8 cellular contexts compared by ENCODE assay signal in the genomic region with DNA sequence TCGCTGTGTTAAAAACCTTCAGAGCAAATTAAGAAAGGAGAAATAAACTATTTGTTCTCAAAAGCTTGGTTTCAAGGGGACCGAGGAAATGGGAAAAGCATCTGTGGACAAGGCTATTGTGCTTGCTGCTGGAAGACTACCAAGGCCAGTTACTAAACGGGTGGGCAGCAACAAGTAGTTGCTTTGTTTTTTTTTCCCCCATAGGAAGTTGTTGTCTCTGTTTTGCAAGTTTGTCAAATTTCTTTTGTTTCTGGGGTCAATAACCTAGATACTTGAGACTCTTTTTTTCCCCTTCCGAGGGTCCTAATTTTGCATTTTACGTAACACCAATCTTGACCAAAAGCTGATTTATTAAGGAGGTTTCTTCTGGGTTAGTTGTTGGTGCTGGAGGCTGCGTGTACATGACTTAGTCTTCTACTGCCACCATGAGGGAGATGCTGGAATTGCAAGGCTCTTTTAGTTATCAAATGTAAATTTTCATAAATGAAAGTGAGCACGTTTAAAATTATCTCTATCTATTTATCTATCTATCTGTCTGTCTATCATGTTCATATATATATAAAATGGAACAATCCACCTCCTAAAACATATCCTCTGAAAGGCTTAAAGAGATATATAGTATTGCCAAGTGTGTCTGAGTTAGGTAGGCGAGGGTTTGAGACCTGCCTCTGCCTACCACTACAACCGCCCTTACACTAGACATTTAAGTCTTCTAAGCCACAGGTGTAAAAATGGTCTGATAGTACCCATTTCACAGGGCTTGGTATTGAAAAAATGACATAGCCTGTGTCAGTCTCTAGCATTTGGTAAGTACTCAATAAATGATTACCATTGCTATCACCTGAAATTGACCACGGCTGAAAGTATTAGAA.
DNase-seq lines count a peak whose midpoint lies in the region; ATAC-seq and TF ChIP-seq lines count a peak whose summit lies in the region.

No MANE protein-coding gene starts in this region.

- peak; percentile 20 for DNase-seq in AG08396 (ENCODE audit: low spot score)
- DNase-seq in GM23338 (ENCODE audit: low spot score) = peak; percentile 83
- DNase-seq in NCI-H446 (lab: John Stamatoyannopoulos, UW) = peak; percentile 52 to 74
- DNase-seq in activated CD4-positive, alpha-beta T cell treated with anti-CD3 and anti-CD28 coated beads for 1 hour = peak; percentile 34
- DNase-seq in coronary artery (ENCODE audit: low spot score) = no peak
- peak; percentile 77 to 89 for DNase-seq in lung microvascular endothelial cell (ENCODE audit: low read depth in 2 of 2)
- DNase-seq in stimulated activated CD8-positive, alpha-beta memory T cell treated with anti-CD3 and anti-CD28 coated beads, Interleukin-15, amount 100 ng/mL, for 24 hours (ENCODE audit: low read depth) = peak; percentile 46

- ATAC-seq in GM23338 = peak; percentile 68
- ATAC-seq in HG03039 (IDR thresholded peaks at IDR 0.05; ENCODE audit: unreplicated experiment) = no peak

- no peaks in the 10 kb centered on the region for H3K9me3 Mint-ChIP-seq in GM23338

- no peak overlapping the region for H3K4me3 Mint-ChIP-seq in GM23338

- H3K27ac Mint-ChIP-seq in GM23338 = no peak overlapping the region

- H3K36me3 ChIP-seq in GM23338 (ENCODE audit: insufficient read depth) = no peaks in the 10 kb centered on the region

- no peaks in the 10 kb centered on the region for H3K4me1 Mint-ChIP-seq in GM23338

- no peaks in the 10 kb centered on the region for H3K36me3 Mint-ChIP-seq in GM23338 (ENCODE audit: low read depth)

- no peaks in the 10 kb centered on the region for H3K79me2 ChIP-seq in GM23338 (replicated peaks; ENCODE audit: insufficient read depth)

- no peak overlapping the region for H3K27ac ChIP-seq in GM23338 (ENCODE audit: low read depth)
- H3K27ac ChIP-seq in coronary artery = no peak overlapping the region

- no peaks in the 10 kb centered on the region for H3K27me3 ChIP-seq in GM23338 (ENCODE audit: insufficient read depth)

- no peak overlapping the region for H3K4me3 ChIP-seq in GM23338
- H3K4me3 ChIP-seq in coronary artery = peak overlapping the region; percentile 36

- H3K9me2 ChIP-seq in GM23338 (ENCODE audit: insufficient read depth) = no peaks in the 10 kb centered on the region

- no peaks in the 10 kb centered on the region for H4K20me1 ChIP-seq in GM23338 (replicated peaks; ENCODE audit: insufficient read depth)

- TF ChIP-seq CTCF in GM23338 (conservative IDR thresholded peaks at IDR 0.05; ENCODE audit: low read depth in 2 of 2) = peak; percentile 90 to 99
- peak; percentile 86 for TF ChIP-seq CTCF in coronary artery (IDR thresholded peaks at IDR 0.05)

- no peak overlapping the region for H3K4me2 ChIP-seq in GM23338

- no peaks in the 10 kb centered on the region for H3K4me1 ChIP-seq in GM23338 (ENCODE audit: insufficient read depth)

- peak overlapping the region; percentile 67; the same call in 1 of the 2 replicates for H2AFZ ChIP-seq in GM23338

- no peaks in the 10 kb centered on the region for H3F3A ChIP-seq in GM23338 (replicated peaks; ENCODE audit: low read depth)

- peaks cover 2% of the 10 kb centered on the region for H3K27me3 Mint-ChIP-seq in GM23338 (ENCODE audit: insufficient read depth, low read depth, poor library complexity)

TF ChIP-seq in GM23338, 12 proteins besides CTCF, POLR2A, EP300 and RAD21 (continues in another document):
- TF ChIP-seq, protein P1, sequence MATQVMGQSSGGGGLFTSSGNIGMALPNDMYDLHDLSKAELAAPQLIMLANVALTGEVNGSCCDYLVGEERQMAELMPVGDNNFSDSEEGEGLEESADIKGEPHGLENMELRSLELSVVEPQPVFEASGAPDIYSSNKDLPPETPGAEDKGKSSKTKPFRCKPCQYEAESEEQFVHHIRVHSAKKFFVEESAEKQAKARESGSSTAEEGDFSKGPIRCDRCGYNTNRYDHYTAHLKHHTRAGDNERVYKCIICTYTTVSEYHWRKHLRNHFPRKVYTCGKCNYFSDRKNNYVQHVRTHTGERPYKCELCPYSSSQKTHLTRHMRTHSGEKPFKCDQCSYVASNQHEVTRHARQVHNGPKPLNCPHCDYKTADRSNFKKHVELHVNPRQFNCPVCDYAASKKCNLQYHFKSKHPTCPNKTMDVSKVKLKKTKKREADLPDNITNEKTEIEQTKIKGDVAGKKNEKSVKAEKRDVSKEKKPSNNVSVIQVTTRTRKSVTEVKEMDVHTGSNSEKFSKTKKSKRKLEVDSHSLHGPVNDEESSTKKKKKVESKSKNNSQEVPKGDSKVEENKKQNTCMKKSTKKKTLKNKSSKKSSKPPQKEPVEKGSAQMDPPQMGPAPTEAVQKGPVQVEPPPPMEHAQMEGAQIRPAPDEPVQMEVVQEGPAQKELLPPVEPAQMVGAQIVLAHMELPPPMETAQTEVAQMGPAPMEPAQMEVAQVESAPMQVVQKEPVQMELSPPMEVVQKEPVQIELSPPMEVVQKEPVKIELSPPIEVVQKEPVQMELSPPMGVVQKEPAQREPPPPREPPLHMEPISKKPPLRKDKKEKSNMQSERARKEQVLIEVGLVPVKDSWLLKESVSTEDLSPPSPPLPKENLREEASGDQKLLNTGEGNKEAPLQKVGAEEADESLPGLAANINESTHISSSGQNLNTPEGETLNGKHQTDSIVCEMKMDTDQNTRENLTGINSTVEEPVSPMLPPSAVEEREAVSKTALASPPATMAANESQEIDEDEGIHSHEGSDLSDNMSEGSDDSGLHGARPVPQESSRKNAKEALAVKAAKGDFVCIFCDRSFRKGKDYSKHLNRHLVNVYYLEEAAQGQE (IDR thresholded peaks at IDR 0.05; ENCODE audit: unreplicated experiment) = no peak
- TF ChIP-seq ZNF114 (CRISPR knock-in tag; IDR thresholded peaks at IDR 0.05) = no peak
- no peak for TF ChIP-seq EZH2phosphoT487 (IDR thresholded peaks at IDR 0.05; ENCODE audit: unreplicated experiment)
- no peak for TF ChIP-seq EZH2 (IDR thresholded peaks at IDR 0.05; ENCODE audit: low read depth, unreplicated experiment)
- no peak for TF ChIP-seq STAT1 (IDR thresholded peaks at IDR 0.05; ENCODE audit: unreplicated experiment)
- TF ChIP-seq, protein P2, sequence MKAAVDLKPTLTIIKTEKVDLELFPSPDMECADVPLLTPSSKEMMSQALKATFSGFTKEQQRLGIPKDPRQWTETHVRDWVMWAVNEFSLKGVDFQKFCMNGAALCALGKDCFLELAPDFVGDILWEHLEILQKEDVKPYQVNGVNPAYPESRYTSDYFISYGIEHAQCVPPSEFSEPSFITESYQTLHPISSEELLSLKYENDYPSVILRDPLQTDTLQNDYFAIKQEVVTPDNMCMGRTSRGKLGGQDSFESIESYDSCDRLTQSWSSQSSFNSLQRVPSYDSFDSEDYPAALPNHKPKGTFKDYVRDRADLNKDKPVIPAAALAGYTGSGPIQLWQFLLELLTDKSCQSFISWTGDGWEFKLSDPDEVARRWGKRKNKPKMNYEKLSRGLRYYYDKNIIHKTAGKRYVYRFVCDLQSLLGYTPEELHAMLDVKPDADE (IDR thresholded peaks at IDR 0.05) = no peak
- no peak for TF ChIP-seq CREB1 (CRISPR knock-in tag; IDR thresholded peaks at IDR 0.05; ENCODE audit: low read depth)
